8 cellular contexts compared by ENCODE assay signal in genomic region chr19:24086974-24087595, GRCh38. TPM values are rescaled to one million over a fixed set of nuclear protein-coding genes. Genes with fewer than 3 reads are reported as not detected.
DNase-seq lines count a peak whose midpoint lies in the region; ATAC-seq, FAIRE-seq and TF ChIP-seq lines count a peak whose summit lies in the region.

Gene ZNF254 (plus strand): TSS chr19:24087187. CDS start chr19:24087308, 121 bp downstream.

- CTCF ChIA-PET in BJ (lab: Yijun Ruan, JAX), result interaction anchor here (0.7 to 1.0 kb wide), 2 partner anchors 11 to 20 kb away, joined by 3 read pairs; no protein-coding TSS in a partner anchor

- H3K27me3 ChIP-seq in BJ (ENCODE audit: control insufficient read depth, insufficient read depth, low read length), result no peaks in the 10 kb centered on the region

- H3K4me3 ChIP-seq in BJ (ENCODE audit: low read depth, low read length), result peak within 1 kb of the TSS; percentile 88

- DNase-seq in BJ (ENCODE audit: low read depth) (peak; percentile 62), RCC 7860 (ENCODE audit: low spot score) (peak; percentile 89), fibroblast of the conjunctiva (ENCODE audit: low read depth) (peak; percentile 92)
- DNase-seq in activated effector memory CD4-positive, alpha-beta T cell treated with anti-CD3 and anti-CD28 coated beads, Interleukin-2, amount 50 U/mL, for 16 hours, result peak; percentile 90
- DNase-seq in stimulated activated naive CD8-positive, alpha-beta T cell treated with anti-CD3 and anti-CD28 coated beads, Interleukin-15, Interleukin-2, amounts not matched to agents 100 U/mL and 50 U/mL, for 24 hours, result peak; percentile 84

- H3K9me3 Mint-ChIP-seq in nephron, result peaks cover 6% of the 10 kb centered on the region

- POLR2A ChIA-PET in BJ (lab: Charles Lee), result interaction anchor here (0.6 kb wide), 2 partner anchors 54 to 404 kb away, joined by 3 to 4 read pairs; no protein-coding TSS in a partner anchor

- TF ChIP-seq CTCF in BJ (IDR thresholded peaks at IDR 0.05; ENCODE audit: insufficient read depth, low read depth, low read length) (peak; percentile 24; the same call in 1 of the 2 replicates), nephron (IDR thresholded peaks at IDR 0.05; ENCODE audit: unreplicated experiment in 3 of 3) (no peak)

- ATAC-seq in GM19372 (IDR thresholded peaks at IDR 0.05; ENCODE audit: low read depth, unreplicated experiment) (peak; percentile 98), HG03565 (IDR thresholded peaks at IDR 0.05; ENCODE audit: unreplicated experiment) (peak; percentile 99)
- peak; percentile 100 for ATAC-seq in stimulated activated naive CD8-positive, alpha-beta T cell treated with anti-CD3 and anti-CD28 coated beads, Interleukin-15, Interleukin-2, amounts not matched to agents 100 U/mL and 50 U/mL, for 24 hours

- H3K36me3 ChIP-seq in BJ (ENCODE audit: control insufficient read depth, insufficient read depth, low read length), result no peaks in the 10 kb centered on the region

- H3K27ac Mint-ChIP-seq in nephron, result peak within 1 kb of the TSS; percentile 99 to 100 (median 100)

- H3K4me3 Mint-ChIP-seq in nephron, result peak within 1 kb of the TSS; percentile 98 to 100 (median 98)

- peaks cover 51% of the 10 kb centered on the region for H3K36me3 Mint-ChIP-seq in nephron (ENCODE audit: low read depth)

- FAIRE-seq in RCC 7860 (lab: Jason Lieb, UNC), result peak; percentile 91

- no peaks in the 10 kb centered on the region for H3K27me3 Mint-ChIP-seq in nephron (ENCODE audit: low read depth)

- H3K4me1 Mint-ChIP-seq in nephron, result peaks cover 4% of the 10 kb centered on the region

RNA-seq across cellular contexts. Expression of gene ZNF254, which starts in this region (rescaled TPM):
- 2.9 and 3.9 TPM in 2 replicates for polyA plus RNA-seq in BJ (2011; rRNA removed)
- 5.3 and 10.2 TPM in 2 replicates for polyA minus RNA-seq in BJ (2011; rRNA and poly(A)+ RNA removed)

Comparison
In these comparisons a context has a peak if more than half of its experiments do, and no peak if none do; other contexts are left out.
1. Peak in every context shown above with its lines: DNase-seq, ATAC-seq and H3K4me3 ChIP-seq.